In genomic region chr1:165114022-165114888, GRCh38 we compare ENCODE assay signal across 8 cellular contexts.
A peak's percentile ranks its signal among the peaks of the same experiment; 100 is the strongest.
DNase-seq lines count a peak whose midpoint lies in the region; ATAC-seq, FAIRE-seq and TF ChIP-seq lines count a peak whose summit lies in the region.

No MANE protein-coding gene starts in this region.

- peak; percentile 84 for FAIRE-seq in K562 (lab: Jason Lieb, UNC)

- no peaks in the 10 kb centered on the region for H3K9me3 Mint-ChIP-seq in T-helper 2 cell treated with Interferon-gamma antibody and Interleukin-4, amounts not matched to agents 5 μg/mL and 100 μg/mL, for 36 hours
- H3K9me3 Mint-ChIP-seq in activated CD8-positive, alpha-beta memory T cell treated with anti-CD3 and anti-CD28 coated beads, Interleukin-2, amount 10 ng/mL, durations not matched to agents 7 days and 5 days (ENCODE audit: low read depth) = no peaks in the 10 kb centered on the region
- no peaks in the 10 kb centered on the region for H3K9me3 Mint-ChIP-seq in activated T-cell treated with anti-CD3 and anti-CD28 coated beads, Interleukin-2, amount 50 U/mL, for 4 hours

- peak; percentile 75 for ATAC-seq in K562
- ATAC-seq in activated CD8-positive, alpha-beta memory T cell treated with anti-CD3 and anti-CD28 coated beads, Interleukin-2, amount 10 ng/mL, durations not matched to agents 7 days and 5 days = no peak
- no peak for ATAC-seq in activated T-cell treated with anti-CD3 and anti-CD28 coated beads, Interleukin-2, amount 50 U/mL, for 4 hours

- H3K9me1 ChIP-seq in K562 (ENCODE audit: control insufficient read depth, insufficient read depth, low read length) = no peaks in the 10 kb centered on the region

- no peak for TF ChIP-seq EP300 in K562 (IDR thresholded peaks at IDR 0.05; ENCODE audit: low read length)

- H3K4me3 ChIP-seq in HEK293 (ENCODE audit: low read depth, low read length) (no peak overlapping the region), K562 (no peak overlapping the region)

- H3K27ac ChIP-seq in HEK293 (ENCODE audit: extremely low read depth, low read depth, low read length) = no peak overlapping the region
- no peak overlapping the region for H3K27ac ChIP-seq in K562 (ENCODE audit: extremely low read depth, low read depth, low read length)

- H3K9me3 ChIP-seq in HEK293 (ENCODE audit: control insufficient read depth, insufficient read depth, low read depth, low read length) = no peaks in the 10 kb centered on the region
- H3K9me3 ChIP-seq in K562 (replicated peaks; ENCODE audit: control insufficient read depth, insufficient read depth, low read depth, low read length) = no peaks in the 10 kb centered on the region

- H3K79me2 ChIP-seq in K562 (ENCODE audit: control insufficient read depth, insufficient read depth, low read length) = no peaks in the 10 kb centered on the region

- no peaks in the 10 kb centered on the region for H3K36me3 Mint-ChIP-seq in T-helper 2 cell treated with Interferon-gamma antibody and Interleukin-4, amounts not matched to agents 5 μg/mL and 100 μg/mL, for 36 hours (ENCODE audit: low read depth)
- no peaks in the 10 kb centered on the region for H3K36me3 Mint-ChIP-seq in activated CD8-positive, alpha-beta memory T cell treated with anti-CD3 and anti-CD28 coated beads, Interleukin-2, amount 10 ng/mL, durations not matched to agents 7 days and 5 days
- H3K36me3 Mint-ChIP-seq in activated T-cell treated with anti-CD3 and anti-CD28 coated beads, Interleukin-2, amount 50 U/mL, for 4 hours (ENCODE audit: insufficient read depth) = no peaks in the 10 kb centered on the region

- DNase-seq in D341Med (ENCODE audit: low spot score) = peak; percentile 66
- peak; percentile 38 for DNase-seq in NCI-H510A (lab: John Stamatoyannopoulos, UW)
- DNase-seq in K562 (ENCODE audit: extremely low read depth in 1 of 4, low spot score in 3 of 4) = peak; percentile 24 to 53 (median 44)
- DNase-seq in kidney tubule cell (ENCODE audit: low spot score) = peak; percentile 60
- DNase-seq in T-helper 2 cell treated with Interferon-gamma antibody and Interleukin-4, amounts not matched to agents 5 μg/mL and 100 μg/mL, for 36 hours (ENCODE audit: low spot score) = no peak
- DNase-seq in activated CD8-positive, alpha-beta memory T cell treated with anti-CD3 and anti-CD28 coated beads, Interleukin-2, amount 10 ng/mL, durations not matched to agents 7 days and 5 days = no peak
- no peak for DNase-seq in activated T-cell treated with anti-CD3 and anti-CD28 coated beads, Interleukin-2, amount 50 U/mL, for 4 hours

- TF ChIP-seq POLR2A in K562 (conservative IDR thresholded peaks at IDR 0.05) = no peak

- in situ Hi-C loops in K562 (cut with MboI) = no loop called here

- 2% methylated on average over 14 of the region's 14 CpGs for WGBS in K562 (ENCODE audit: insufficient coverage, low coverage, missing lambda C conversion rate)

- H3K9ac ChIP-seq in K562 (ENCODE audit: insufficient read depth in 1 of 2, low read depth in 2 of 2, low read length in 2 of 2) = no peak overlapping the region

- POLR2A ChIA-PET in HEK293 (lab: Yijun Ruan, JAX) (no interaction called here), K562 (lab: Yijun Ruan, JAX) (no interaction called here)

- peak; percentile 24; the same call in 1 of the 2 replicates for TF ChIP-seq CTCF in HEK293 (tag by site-specific recombination; IDR thresholded peaks at IDR 0.05)
- TF ChIP-seq CTCF in K562 (IDR thresholded peaks at IDR 0.05 in 2 of 3, conservative IDR thresholded peaks at IDR 0.05 in 1 of 3; ENCODE audit: insufficient read depth in 2 of 3, low read depth in 1 of 3, low read length in 3 of 3) = peak; percentile 57 to 78 (median 78); a peak in 5 of 6 replicates

- H3K4me3 Mint-ChIP-seq in T-helper 2 cell treated with Interferon-gamma antibody and Interleukin-4, amounts not matched to agents 5 μg/mL and 100 μg/mL, for 36 hours = no peak overlapping the region
- no peak overlapping the region for H3K4me3 Mint-ChIP-seq in activated CD8-positive, alpha-beta memory T cell treated with anti-CD3 and anti-CD28 coated beads, Interleukin-2, amount 10 ng/mL, durations not matched to agents 7 days and 5 days
- H3K4me3 Mint-ChIP-seq in activated T-cell treated with anti-CD3 and anti-CD28 coated beads, Interleukin-2, amount 50 U/mL, for 4 hours = no peak overlapping the region

- intact Hi-C loops in K562 (cut with micrococcal nuclease) = loop anchor here (1.0 kb wide), 1 partner anchor 29 kb away; no protein-coding TSS in a partner anchor

- H3K4me2 ChIP-seq in K562 (ENCODE audit: insufficient read depth, low read length) = no peak overlapping the region

- H3K4me1 Mint-ChIP-seq in T-helper 2 cell treated with Interferon-gamma antibody and Interleukin-4, amounts not matched to agents 5 μg/mL and 100 μg/mL, for 36 hours (ENCODE audit: low read depth) = no peaks in the 10 kb centered on the region
- no peaks in the 10 kb centered on the region for H3K4me1 Mint-ChIP-seq in activated CD8-positive, alpha-beta memory T cell treated with anti-CD3 and anti-CD28 coated beads, Interleukin-2, amount 10 ng/mL, durations not matched to agents 7 days and 5 days
- no peaks in the 10 kb centered on the region for H3K4me1 Mint-ChIP-seq in activated T-cell treated with anti-CD3 and anti-CD28 coated beads, Interleukin-2, amount 50 U/mL, for 4 hours (ENCODE audit: low read depth)

- peak; percentile 47 to 64 for TF ChIP-seq RAD21 in K562 (CRISPR knock-in tag; conservative IDR thresholded peaks at IDR 0.05 in 1 of 2, IDR thresholded peaks at IDR 0.05 in 1 of 2)

- peaks cover 3 to 13% of the 10 kb centered on the region in 2 experiments; a peak in 2 of 5 replicates for H3K27me3 ChIP-seq in K562 (ENCODE audit: control insufficient read depth in 2 of 2, insufficient read depth in 2 of 2, low read length in 2 of 2)

- CTCF ChIA-PET in HEK293 (lab: Yijun Ruan, JAX) (interaction anchor here (0.6 to 3.6 kb wide), 19 partner anchors 12 to 1522 kb away, joined by 3 to 25 read pairs (median 4); no protein-coding TSS in a partner anchor), K562 (lab: Yijun Ruan, JAX; ENCODE audit: low intra/inter-chr PET ratio) (interaction anchor here (0.7 to 1.5 kb wide), 3 partner anchors 255 to 479 kb away, joined by 3 to 4 read pairs (median 3); no protein-coding TSS in a partner anchor)
- CTCF ChIA-PET in activated CD8-positive, alpha-beta memory T cell treated with anti-CD3 and anti-CD28 coated beads, Interleukin-2, amount 10 ng/mL, durations not matched to agents 7 days and 5 days (lab: Charles Lee) = interaction anchor here (0.6 to 1.7 kb wide), 4 partner anchors 16 to 479 kb away, joined by 3 to 6 read pairs (median 4); no protein-coding TSS in a partner anchor

- peaks cover 21% of the 10 kb centered on the region for H3K27me3 Mint-ChIP-seq in T-helper 2 cell treated with Interferon-gamma antibody and Interleukin-4, amounts not matched to agents 5 μg/mL and 100 μg/mL, for 36 hours (ENCODE audit: low read depth)
- peaks cover 26% of the 10 kb centered on the region for H3K27me3 Mint-ChIP-seq in activated CD8-positive, alpha-beta memory T cell treated with anti-CD3 and anti-CD28 coated beads, Interleukin-2, amount 10 ng/mL, durations not matched to agents 7 days and 5 days
- peaks cover 26% of the 10 kb centered on the region for H3K27me3 Mint-ChIP-seq in activated T-cell treated with anti-CD3 and anti-CD28 coated beads, Interleukin-2, amount 50 U/mL, for 4 hours (ENCODE audit: low read depth)

- no peaks in the 10 kb centered on the region for H4K20me1 ChIP-seq in K562 (replicated peaks; ENCODE audit: control insufficient read depth, insufficient read depth, low read length)

- H3K36me3 ChIP-seq in HEK293 (ENCODE audit: control insufficient read depth in 2 of 2, insufficient read depth in 1 of 2, low read length in 2 of 2) (no peaks in the 10 kb centered on the region), K562 (ENCODE audit: control insufficient read depth, insufficient read depth, low read length) (no peaks in the 10 kb centered on the region)

- H2AFZ ChIP-seq in K562 (ENCODE audit: low read depth, low read length) = no peak overlapping the region

- no TSS peak for BruUV-seq in K562 (replicated peaks; lab: Mats Ljungman, UMichigan)

- no peak overlapping the region for H3K27ac Mint-ChIP-seq in T-helper 2 cell treated with Interferon-gamma antibody and Interleukin-4, amounts not matched to agents 5 μg/mL and 100 μg/mL, for 36 hours
- no peak overlapping the region for H3K27ac Mint-ChIP-seq in activated CD8-positive, alpha-beta memory T cell treated with anti-CD3 and anti-CD28 coated beads, Interleukin-2, amount 10 ng/mL, durations not matched to agents 7 days and 5 days

- H3K4me1 ChIP-seq in HEK293 (ENCODE audit: control insufficient read depth, insufficient read depth, low read length) = no peaks in the 10 kb centered on the region
- H3K4me1 ChIP-seq in K562 (replicated peaks in 1 of 2; ENCODE audit: control insufficient read depth in 2 of 2, insufficient read depth in 2 of 2, low read length in 2 of 2) = peaks cover 0 to 3% of the 10 kb centered on the region in 2 experiments; a peak in 1 of 5 replicates

TF ChIP-seq in HEK293, 187 proteins besides CTCF, POLR2A, EP300 and RAD21 (continues in another document):
- TF ChIP-seq ZNF692 (tag by site-specific recombination; IDR thresholded peaks at IDR 0.05) (peak; percentile 95), IKZF3 (tag by site-specific recombination; IDR thresholded peaks at IDR 0.05) (peak; percentile 65; the same call in 1 of the 2 replicates)

TF ChIP-seq in K562, 482 proteins besides CTCF, POLR2A, EP300 and RAD21 (continues in another document):
- TF ChIP-seq ZNF445 (CRISPR knock-in tag; IDR thresholded peaks at IDR 0.05; ENCODE audit: low read depth) (no peak), SRF (CRISPR knock-in tag; IDR thresholded peaks at IDR 0.05) (peak in 1 of 2 experiments; percentile 74; a peak in 1 of 4 replicates), PTRF (tag; IDR thresholded peaks at IDR 0.05) (no peak), POLR2G (IDR thresholded peaks at IDR 0.05; ENCODE audit: low read depth, low read length) (no peak), SMARCC2 (IDR thresholded peaks at IDR 0.05; ENCODE audit: low read depth) (no peak)
- TF ChIP-seq, protein P1, sequence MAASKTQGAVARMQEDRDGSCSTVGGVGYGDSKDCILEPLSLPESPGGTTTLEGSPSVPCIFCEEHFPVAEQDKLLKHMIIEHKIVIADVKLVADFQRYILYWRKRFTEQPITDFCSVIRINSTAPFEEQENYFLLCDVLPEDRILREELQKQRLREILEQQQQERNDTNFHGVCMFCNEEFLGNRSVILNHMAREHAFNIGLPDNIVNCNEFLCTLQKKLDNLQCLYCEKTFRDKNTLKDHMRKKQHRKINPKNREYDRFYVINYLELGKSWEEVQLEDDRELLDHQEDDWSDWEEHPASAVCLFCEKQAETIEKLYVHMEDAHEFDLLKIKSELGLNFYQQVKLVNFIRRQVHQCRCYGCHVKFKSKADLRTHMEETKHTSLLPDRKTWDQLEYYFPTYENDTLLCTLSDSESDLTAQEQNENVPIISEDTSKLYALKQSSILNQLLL (CRISPR knock-in tag; IDR thresholded peaks at IDR 0.05; ENCODE audit: borderline replicate concordance) = no peak
- TF ChIP-seq, protein P2, sequence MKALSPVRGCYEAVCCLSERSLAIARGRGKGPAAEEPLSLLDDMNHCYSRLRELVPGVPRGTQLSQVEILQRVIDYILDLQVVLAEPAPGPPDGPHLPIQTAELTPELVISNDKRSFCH (CRISPR knock-in tag; IDR thresholded peaks at IDR 0.05) = no peak
- TF ChIP-seq, protein P2 (tag; IDR thresholded peaks at IDR 0.05) = no peak

Comparison
In these comparisons a context has a peak if more than half of its experiments do, and no peak if none do; other contexts are left out.
1. DNase-seq: peak in D341Med (single experiment), NCI-H510A (single experiment), K562 (4 of 4) and kidney tubule cell (single experiment); none in T-helper 2 cell treated with Interferon-gamma antibody and Interleukin-4, amounts not matched to agents 5 μg/mL and 100 μg/mL, for 36 hours (single experiment), activated CD8-positive, alpha-beta memory T cell treated with anti-CD3 and anti-CD28 coated beads, Interleukin-2, amount 10 ng/mL, durations not matched to agents 7 days and 5 days (single experiment) and activated T-cell treated with anti-CD3 and anti-CD28 coated beads, Interleukin-2, amount 50 U/mL, for 4 hours (single experiment).